19 cellular contexts compared by ENCODE assay signal in genomic region chr19:33685541-33685940, GRCh38.
A peak's percentile ranks its signal among the peaks of the same experiment; 100 is the strongest.
DNase-seq lines count a peak whose midpoint lies in the region; ATAC-seq, FAIRE-seq and TF ChIP-seq lines count a peak whose summit lies in the region.
"Had no signal": no experiment of that assay in that cellular context is flagged by ENCODE, and none has a peak within 500 bp of the region (broad histone marks: within the 10 kb centered on the region; RNA-seq: fewer than 3 reads in every experiment).

No MANE protein-coding gene starts in this region.

- H3K4me2 ChIP-seq in HepG2 (ENCODE audit: low read depth, low read length) (no peak overlapping the region), smooth muscle cell (no peak overlapping the region)

- POLR2A ChIA-PET in HepG2 (lab: Yijun Ruan, JAX): no interaction called here

- TF ChIP-seq EP300 in HepG2 (IDR thresholded peaks at IDR 0.05; ENCODE audit: low read depth in 2 of 2, low read length in 2 of 2): no peak
- no peak for TF ChIP-seq EP300 in HepG2 (CRISPR knock-in tag; IDR thresholded peaks at IDR 0.05; ENCODE audit: borderline replicate concordance)

- H3K36me3 ChIP-seq in right lobe of liver: no peaks in the 10 kb centered on the region
- H3K36me3 ChIP-seq in HepG2 (replicated peaks in 1 of 2; ENCODE audit: control insufficient read depth in 1 of 2, insufficient read depth in 2 of 2, low read length in 2 of 2): no peaks in the 10 kb centered on the region
- H3K36me3 ChIP-seq in WERI-Rb-1: no peaks in the 10 kb centered on the region; the same call in 1 of the 2 replicates
- no peaks in the 10 kb centered on the region for H3K36me3 ChIP-seq in psoas muscle (ENCODE audit: insufficient read depth in 1 of 2, low read depth in 1 of 2)
- no peaks in the 10 kb centered on the region for H3K36me3 ChIP-seq in smooth muscle cell (ENCODE audit: low read depth)
- H3K36me3 ChIP-seq: brain microvascular endothelial cell, right atrium auricular region had no signal

- H3K27ac Mint-ChIP-seq in neural crest cell (ENCODE audit: unreplicated experiment) (no peak overlapping the region), nephron progenitor cell (no peak overlapping the region)
- H3K27ac Mint-ChIP-seq: CD4-positive, CD25-positive, alpha-beta regulatory T cell had no signal

- in situ Hi-C loops in HepG2 (cut with HindIII; ENCODE audit: extremely low pct_ligation_motif_present, low pct_unique_long_range_greater_than_20kb): no loop called here

- no peak for FAIRE-seq in HepG2 (lab: Jason Lieb, UNC)
- FAIRE-seq: colon, urothelium cell line had no signal

- no peaks in the 10 kb centered on the region for H3K79me2 ChIP-seq in HepG2 (ENCODE audit: insufficient read depth, low read length)
- no peaks in the 10 kb centered on the region for H3K79me2 ChIP-seq in smooth muscle cell (ENCODE audit: low read depth)

- H4K20me1 ChIP-seq in HepG2 (ENCODE audit: insufficient read depth, low read length) (peaks cover 6% of the 10 kb centered on the region; the same call in 1 of the 2 replicates), smooth muscle cell (ENCODE audit: low read depth) (no peaks in the 10 kb centered on the region)

- TF ChIP-seq CTCF in right lobe of liver (IDR thresholded peaks at IDR 0.05): no peak
- no peak for TF ChIP-seq CTCF in HepG2 (CRISPR knock-in tag; IDR thresholded peaks at IDR 0.05)
- peak; percentile 48 for TF ChIP-seq CTCF in WERI-Rb-1 (IDR thresholded peaks at IDR 0.05; ENCODE audit: low read depth, low read length)
- TF ChIP-seq CTCF in neural crest cell (conservative IDR thresholded peaks at IDR 0.05): no peak
- TF ChIP-seq CTCF in nephron progenitor cell (IDR thresholded peaks at IDR 0.05): no peak
- no peak for TF ChIP-seq CTCF in psoas muscle (IDR thresholded peaks at IDR 0.05)
- TF ChIP-seq CTCF in smooth muscle cell (IDR thresholded peaks at IDR 0.05; ENCODE audit: borderline replicate concordance, insufficient read depth, poor library complexity, severe bottlenecking): no peak

- no peak for ATAC-seq in right lobe of liver
- no peak for ATAC-seq in HepG2
- no peak for ATAC-seq in psoas muscle

- H3F3A ChIP-seq in smooth muscle cell (ENCODE audit: low read depth): no peaks in the 10 kb centered on the region

- peaks cover 4% of the 10 kb centered on the region for H3K4me1 Mint-ChIP-seq in neural crest cell
- H3K4me1 Mint-ChIP-seq in nephron progenitor cell: peaks cover 8% of the 10 kb centered on the region
- H3K4me1 Mint-ChIP-seq: CD4-positive, CD25-positive, alpha-beta regulatory T cell had no signal

- H3K4me3 ChIP-seq in right lobe of liver (no peak overlapping the region), HepG2 (replicated peaks in 1 of 3; ENCODE audit: insufficient read depth in 1 of 3, low read depth in 2 of 3, low read length in 3 of 3) (no peak overlapping the region), WERI-Rb-1 (ENCODE audit: low read depth, low read length) (no peak overlapping the region), psoas muscle (no peak overlapping the region), smooth muscle cell (no peak overlapping the region)
- H3K4me3 ChIP-seq: right atrium auricular region had no signal

- H3K27me3 Mint-ChIP-seq in neural crest cell (ENCODE audit: low read depth): peaks cover 57% of the 10 kb centered on the region
- H3K27me3 Mint-ChIP-seq in nephron progenitor cell (ENCODE audit: low read depth, poor library complexity): peaks cover 58% of the 10 kb centered on the region

- DNase-seq in right lobe of liver: peak in 2 of 3 donors; percentile 28 to 30
- no peak for DNase-seq in HepG2 (ENCODE audit: low spot score)
- DNase-seq in WERI-Rb-1: peak; percentile 93
- DNase-seq in neural crest cell (ENCODE audit: low read depth, low spot score): no peak
- DNase-seq in nephron progenitor cell: no peak
- DNase-seq in psoas muscle: no peak
- DNase-seq in smooth muscle cell (lab: John Stamatoyannopoulos, UW; ENCODE audit: unreplicated experiment): no peak
- no peak for DNase-seq in cortex of kidney (lab: John Stamatoyannopoulos, UW)
- DNase-seq: activated CD8-positive, alpha-beta memory T cell treated with anti-CD3 and anti-CD28 coated beads, Interleukin-2, amount 50 U/mL, for 4 hours; brain microvascular endothelial cell; CD4-positive, CD25-positive, alpha-beta regulatory T cell; DMS153; GOT3; IMR-90; kidney glomerular epithelial cell; occipital lobe had no signal

- H3K4me3 Mint-ChIP-seq in neural crest cell (peak overlapping the region; percentile 41), nephron progenitor cell (no peak overlapping the region)
- H3K4me3 Mint-ChIP-seq: CD4-positive, CD25-positive, alpha-beta regulatory T cell had no signal

- no peaks in the 10 kb centered on the region for H3K9me3 ChIP-seq in right lobe of liver
- H3K9me3 ChIP-seq in HepG2 (ENCODE audit: low read length): no peaks in the 10 kb centered on the region
- H3K9me3 ChIP-seq in WERI-Rb-1 (ENCODE audit: severe bottlenecking): no peaks in the 10 kb centered on the region
- H3K9me3 ChIP-seq in psoas muscle: no peaks in the 10 kb centered on the region
- H3K9me3 ChIP-seq in smooth muscle cell (replicated peaks; ENCODE audit: low read depth): no peaks in the 10 kb centered on the region
- H3K9me3 ChIP-seq: right atrium auricular region had no signal

- TF ChIP-seq RAD21 in HepG2 (CRISPR knock-in tag; IDR thresholded peaks at IDR 0.05): no peak

- WGBS in right lobe of liver (ENCODE audit: insufficient coverage, low coverage, low lambda C conversion rate, missing lambda C conversion rate): 20% methylated on average over 1 of the region's 6 CpGs
- 0% methylated on average over 1 of the region's 6 CpGs for WGBS in HepG2 (ENCODE audit: low lambda C conversion rate)
- 73 to 80% (median 73%) methylated on average over 6 of the region's 6 CpGs for WGBS in psoas muscle, 3 donors
- WGBS in smooth muscle cell (ENCODE audit: low lambda C conversion rate): 91% methylated on average over 6 of the region's 6 CpGs

- BruUV-seq in HepG2 (replicated peaks; lab: Mats Ljungman, UMichigan): no TSS peak

- H3K36me3 Mint-ChIP-seq in neural crest cell (ENCODE audit: low read depth): no peaks in the 10 kb centered on the region
- no peaks in the 10 kb centered on the region for H3K36me3 Mint-ChIP-seq in nephron progenitor cell (ENCODE audit: low read depth)
- H3K36me3 Mint-ChIP-seq: CD4-positive, CD25-positive, alpha-beta regulatory T cell had no signal

- H3K27me3 ChIP-seq in right lobe of liver: peaks cover 0 to 5% of the 10 kb centered on the region in 2 donors
- peaks cover 3 to 39% of the 10 kb centered on the region in 2 experiments; a peak in 4 of 5 replicates for H3K27me3 ChIP-seq in HepG2 (ENCODE audit: control insufficient read depth in 1 of 2, insufficient read depth in 2 of 2, low read length in 2 of 2)
- no peaks in the 10 kb centered on the region for H3K27me3 ChIP-seq in WERI-Rb-1 (ENCODE audit: insufficient read depth, low read depth, severe bottlenecking)
- H3K27me3 ChIP-seq in psoas muscle (ENCODE audit: insufficient read depth in 3 of 3, low read length in 2 of 3): peaks cover 0 to 63% (median 14%) of the 10 kb centered on the region in 3 donors
- H3K27me3 ChIP-seq in smooth muscle cell (ENCODE audit: low read depth): peaks cover 14% of the 10 kb centered on the region
- H3K27me3 ChIP-seq: right atrium auricular region had no signal

- CTCF ChIA-PET in HepG2 (lab: Yijun Ruan, JAX; ENCODE audit: low intra/inter-chr PET ratio, low total read pairs): no interaction called here

- no peaks in the 10 kb centered on the region for H3K4me1 ChIP-seq in right lobe of liver
- no peaks in the 10 kb centered on the region for H3K4me1 ChIP-seq in HepG2 (ENCODE audit: insufficient read depth, low read length)
- H3K4me1 ChIP-seq in psoas muscle: no peaks in the 10 kb centered on the region
- H3K4me1 ChIP-seq in smooth muscle cell (ENCODE audit: low read depth): no peaks in the 10 kb centered on the region
- H3K4me1 ChIP-seq: right atrium auricular region had no signal

- TF ChIP-seq POLR2A in right lobe of liver (IDR thresholded peaks at IDR 0.05) (no peak), HepG2 (IDR thresholded peaks at IDR 0.05; ENCODE audit: insufficient read depth in 1 of 2, low read depth in 2 of 2, low read length in 2 of 2) (no peak)

- no peak overlapping the region for H3K9ac ChIP-seq in HepG2 (ENCODE audit: insufficient read depth, low read depth, low read length)
- H3K9ac ChIP-seq in smooth muscle cell (ENCODE audit: low read depth): no peak overlapping the region

- no peak overlapping the region for H3K27ac ChIP-seq in right lobe of liver
- H3K27ac ChIP-seq in HepG2 (ENCODE audit: extremely low read length, insufficient read depth, low read length): no peak overlapping the region
- peak overlapping the region; percentile 96 for H3K27ac ChIP-seq in WERI-Rb-1
- no peak overlapping the region for H3K27ac ChIP-seq in psoas muscle
- H3K27ac ChIP-seq in smooth muscle cell (ENCODE audit: low read depth): no peak overlapping the region
- H3K27ac ChIP-seq: brain microvascular endothelial cell, right atrium auricular region had no signal

- H3K9me3 Mint-ChIP-seq in neural crest cell (no peaks in the 10 kb centered on the region), nephron progenitor cell (no peaks in the 10 kb centered on the region)
- H3K9me3 Mint-ChIP-seq: CD4-positive, CD25-positive, alpha-beta regulatory T cell had no signal

- H2AFZ ChIP-seq in HepG2 (ENCODE audit: low read length) (no peak overlapping the region), smooth muscle cell (ENCODE audit: low read depth) (no peak overlapping the region)

- intact Hi-C loops in right lobe of liver (cut with DNase I) (no loop called here), HepG2 (cut with micrococcal nuclease; ENCODE audit: unreplicated experiment) (no loop called here), psoas muscle (cut with DNase I) (no loop called here)

TF ChIP-seq in HepG2, 621 proteins besides CTCF, POLR2A, EP300 and RAD21 (continues in another document):
- TF ChIP-seq HOXA3 (CRISPR knock-in tag; IDR thresholded peaks at IDR 0.05) (no peak), IRF1 (CRISPR knock-in tag; IDR thresholded peaks at IDR 0.05; ENCODE audit: low read depth) (no peak), NR1H2 (CRISPR knock-in tag; IDR thresholded peaks at IDR 0.05; ENCODE audit: borderline replicate concordance, low read depth) (no peak), SNAI1 (CRISPR knock-in tag; IDR thresholded peaks at IDR 0.05; ENCODE audit: borderline replicate concordance) (no peak), YEATS2 (CRISPR knock-in tag; IDR thresholded peaks at IDR 0.05; ENCODE audit: borderline replicate concordance) (no peak), ZNF558 (CRISPR knock-in tag; IDR thresholded peaks at IDR 0.05; ENCODE audit: borderline replicate concordance) (no peak), ZNF550 (CRISPR knock-in tag; IDR thresholded peaks at IDR 0.05; ENCODE audit: borderline replicate concordance) (no peak), TSC22D2 (CRISPR knock-in tag; IDR thresholded peaks at IDR 0.05; ENCODE audit: borderline replicate concordance) (no peak)

Comparison
In these comparisons a context has a peak if more than half of its experiments do, and no peak if none do; other contexts are left out.
1. DNase-seq: peak in right lobe of liver (2 of 3) and WERI-Rb-1 (single experiment); none in HepG2 (single experiment), neural crest cell (single experiment), nephron progenitor cell (single experiment), psoas muscle (0 of 2), smooth muscle cell (single experiment) and cortex of kidney (single experiment).